Comparison of ENCODE assay signal across 8 cellular contexts in the genomic region with DNA sequence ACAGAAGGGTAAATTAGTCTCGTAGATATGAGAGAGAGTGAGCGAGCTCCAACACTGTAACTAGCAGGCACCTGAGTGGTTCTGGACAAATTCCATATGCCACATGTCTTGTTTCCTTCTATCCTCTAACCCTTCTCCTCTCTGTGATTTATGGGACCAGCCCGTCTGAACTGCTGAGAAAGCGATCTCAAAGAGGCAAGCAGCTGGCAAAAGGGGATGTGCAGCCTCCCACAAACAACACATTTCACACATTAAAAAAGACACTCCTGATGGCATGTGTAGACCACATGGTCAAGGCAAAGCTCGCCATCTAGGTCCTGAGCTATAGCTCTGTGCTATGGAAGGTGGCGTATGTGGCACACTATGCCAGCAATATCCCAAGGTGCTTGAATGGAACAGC.
DNase-seq lines count a peak whose midpoint lies in the region; ATAC-seq and TF ChIP-seq lines count a peak whose summit lies in the region.

No MANE protein-coding gene starts in this region.

- peak overlapping the region; percentile 85 for H3K27ac Mint-ChIP-seq in activated T-helper 1 cell treated with anti-CD3 and anti-CD28 coated beads, Interleukin-12 subunit alpha, Interleukin-12 subunit beta, Interleukin-2, Interleukin-4 antibody, amounts not matched to agents 30 ng/mL and 10 ng/mL and 1 ng/mL, durations not matched to agents 14 hours and 24 hours and 36 hours

- H3K27me3 Mint-ChIP-seq in activated T-helper 1 cell treated with anti-CD3 and anti-CD28 coated beads, Interleukin-12 subunit alpha, Interleukin-12 subunit beta, Interleukin-2, Interleukin-4 antibody, amounts not matched to agents 30 ng/mL and 10 ng/mL and 1 ng/mL, durations not matched to agents 14 hours and 24 hours and 36 hours (ENCODE audit: insufficient read depth): no peaks in the 10 kb centered on the region

- no peak overlapping the region for H3K4me3 ChIP-seq in foreskin fibroblast (ENCODE audit: low read depth in 1 of 2, low read length in 2 of 2)

- peaks cover 42% of the 10 kb centered on the region for H3K36me3 Mint-ChIP-seq in activated T-helper 1 cell treated with anti-CD3 and anti-CD28 coated beads, Interleukin-12 subunit alpha, Interleukin-12 subunit beta, Interleukin-2, Interleukin-4 antibody, amounts not matched to agents 30 ng/mL and 10 ng/mL and 1 ng/mL, durations not matched to agents 14 hours and 24 hours and 36 hours (ENCODE audit: low read depth)

- peaks cover 55% of the 10 kb centered on the region for H3K9me3 Mint-ChIP-seq in activated T-helper 1 cell treated with anti-CD3 and anti-CD28 coated beads, Interleukin-12 subunit alpha, Interleukin-12 subunit beta, Interleukin-2, Interleukin-4 antibody, amounts not matched to agents 30 ng/mL and 10 ng/mL and 1 ng/mL, durations not matched to agents 14 hours and 24 hours and 36 hours

- H3K27ac ChIP-seq in C4-2B: peak overlapping the region; percentile 20

- peaks cover 57% of the 10 kb centered on the region for H3K4me1 Mint-ChIP-seq in activated T-helper 1 cell treated with anti-CD3 and anti-CD28 coated beads, Interleukin-12 subunit alpha, Interleukin-12 subunit beta, Interleukin-2, Interleukin-4 antibody, amounts not matched to agents 30 ng/mL and 10 ng/mL and 1 ng/mL, durations not matched to agents 14 hours and 24 hours and 36 hours (ENCODE audit: low read depth)

- ATAC-seq in GM18511 (IDR thresholded peaks at IDR 0.05; ENCODE audit: unreplicated experiment) (peak; percentile 22), left colon (peak; percentile 17), GM19397 (IDR thresholded peaks at IDR 0.05; ENCODE audit: unreplicated experiment) (no peak), HG02623 (IDR thresholded peaks at IDR 0.05; ENCODE audit: unreplicated experiment) (no peak)

- DNase-seq in activated T-helper 1 cell treated with anti-CD3 and anti-CD28 coated beads, Interleukin-12 subunit alpha, Interleukin-12 subunit beta, Interleukin-2, Interleukin-4 antibody, amounts not matched to agents 30 ng/mL and 10 ng/mL and 1 ng/mL, durations not matched to agents 14 hours and 24 hours and 36 hours (ENCODE audit: low spot score): no peak
- DNase-seq in left colon: peak; percentile 21 to 51
- DNase-seq in foreskin fibroblast: no peak
- no peak for DNase-seq in NCI-H774 (lab: John Stamatoyannopoulos, UW)

- intact Hi-C loops in activated T-helper 1 cell treated with anti-CD3 and anti-CD28 coated beads, Interleukin-12 subunit alpha, Interleukin-12 subunit beta, Interleukin-2, Interleukin-4 antibody, amounts not matched to agents 30 ng/mL and 10 ng/mL and 1 ng/mL, durations not matched to agents 14 hours and 24 hours and 36 hours (cut with micrococcal nuclease): loop anchor here (1.0 to 10.0 kb wide), 2 partner anchors 44 to 777 kb away; no protein-coding TSS in a partner anchor
- intact Hi-C loops in left colon (cut with DNase I, micrococcal nuclease): no loop called here

- no peak for TF ChIP-seq CTCF in C4-2B (conservative IDR thresholded peaks at IDR 0.05)
- TF ChIP-seq CTCF in foreskin fibroblast (IDR thresholded peaks at IDR 0.05; ENCODE audit: low read depth, low read length): no peak

- H3K4me3 Mint-ChIP-seq in activated T-helper 1 cell treated with anti-CD3 and anti-CD28 coated beads, Interleukin-12 subunit alpha, Interleukin-12 subunit beta, Interleukin-2, Interleukin-4 antibody, amounts not matched to agents 30 ng/mL and 10 ng/mL and 1 ng/mL, durations not matched to agents 14 hours and 24 hours and 36 hours: peak overlapping the region; percentile 45

Comparison
In these comparisons a context has a peak if more than half of its experiments do, and no peak if none do; other contexts are left out.
1. ATAC-seq: peak in GM18511 (single experiment) and left colon (single experiment); none in GM19397 (single experiment) and HG02623 (single experiment).
2. DNase-seq: peak in left colon (2 of 2); none in activated T-helper 1 cell treated with anti-CD3 and anti-CD28 coated beads, Interleukin-12 subunit alpha, Interleukin-12 subunit beta, Interleukin-2, Interleukin-4 antibody, amounts not matched to agents 30 ng/mL and 10 ng/mL and 1 ng/mL, durations not matched to agents 14 hours and 24 hours and 36 hours (single experiment), foreskin fibroblast (0 of 2) and NCI-H774 (single experiment).